1 cellular context compared by ENCODE assay signal in genomic region chrX:41332005-41332404, GRCh38.
TF ChIP-seq lines count a peak whose summit lies in the region.

No MANE protein-coding gene starts in this region.

TF ChIP-seq in HepG2, 621 proteins besides CTCF, POLR2A, EP300 and RAD21 (continued from another document):
- TF ChIP-seq CREB3 (CRISPR knock-in tag; IDR thresholded peaks at IDR 0.05) = no peak
TF ChIP-seq in HepG2: peak in this region for 0.
